Comparison of ENCODE assay signal across 1 cellular context in genomic region chr19:12938536-12939291, GRCh38.
A peak's percentile ranks its signal among the peaks of the same experiment; 100 is the strongest.
TF ChIP-seq lines count a peak whose summit lies in the region.

CALR (plus strand) TSS chr19:12938609; CDS start chr19:12938680, 71 bp downstream.

TF ChIP-seq in HepG2, 621 proteins besides CTCF, POLR2A, EP300 and RAD21 (continued from another document and continues in another):
- TF ChIP-seq NAIF1 (CRISPR knock-in tag; IDR thresholded peaks at IDR 0.05; ENCODE audit: borderline replicate concordance) (no peak; the same call in 1 of the 2 replicates), DRAP1 (CRISPR knock-in tag; IDR thresholded peaks at IDR 0.05) (peak; percentile 93), ZNF616 (CRISPR knock-in tag; IDR thresholded peaks at IDR 0.05; ENCODE audit: low read depth) (peak; percentile 75; the same call in 1 of the 2 replicates), DMAP1 (CRISPR knock-in tag; IDR thresholded peaks at IDR 0.05) (peak; percentile 95), ZNF335 (CRISPR knock-in tag; IDR thresholded peaks at IDR 0.05) (peak; percentile 90), GFI1 (CRISPR knock-in tag; IDR thresholded peaks at IDR 0.05; ENCODE audit: borderline replicate concordance) (no peak), THAP11 (CRISPR knock-in tag; IDR thresholded peaks at IDR 0.05) (peak; percentile 33; the same call in 1 of the 2 replicates), NR2F2 (IDR thresholded peaks at IDR 0.05; ENCODE audit: borderline replicate concordance, low read depth) (no peak), PRPF4 (IDR thresholded peaks at IDR 0.05; ENCODE audit: low read depth, low read length, poor library complexity, severe bottlenecking) (no peak), ZNF543 (CRISPR knock-in tag; IDR thresholded peaks at IDR 0.05) (peak; percentile 84), ZBTB8A (CRISPR knock-in tag; IDR thresholded peaks at IDR 0.05; ENCODE audit: borderline replicate concordance, low read depth) (no peak), ZNF546 (CRISPR knock-in tag; conservative IDR thresholded peaks at IDR 0.05) (no peak), ZNF547 (CRISPR knock-in tag; IDR thresholded peaks at IDR 0.05) (peak; percentile 79), ZNF770 (CRISPR knock-in tag; IDR thresholded peaks at IDR 0.05) (0 out of 2 replicates have a peak, but pooled peaks have one; percentile 18), AGO2 (optimal IDR thresholded peaks at IDR 0.05; ENCODE audit: low read depth, low read length) (peak; percentile 94), MXI1 (IDR thresholded peaks at IDR 0.05; ENCODE audit: borderline replicate concordance, low read depth, low read length) (peak; percentile 47; the same call in 1 of the 3 replicates), AHR (CRISPR knock-in tag; IDR thresholded peaks at IDR 0.05) (peak; percentile 58), ZNF775 (CRISPR knock-in tag; IDR thresholded peaks at IDR 0.05; ENCODE audit: borderline replicate concordance) (peak; percentile 77; the same call in 1 of the 2 replicates), ZBTB43 (CRISPR knock-in tag; conservative IDR thresholded peaks at IDR 0.05) (no peak; the same call in 1 of the 2 replicates), ZNF367 (CRISPR knock-in tag; IDR thresholded peaks at IDR 0.05; ENCODE audit: borderline replicate concordance) (peak; percentile 86; the same call in 1 of the 2 replicates), XBP1 (CRISPR knock-in tag; IDR thresholded peaks at IDR 0.05) (0 out of 2 replicates have a peak, but pooled peaks have one; percentile 2), ZIK1 (CRISPR knock-in tag; IDR thresholded peaks at IDR 0.05; ENCODE audit: borderline replicate concordance, low read depth) (peak; percentile 90), DBP (CRISPR knock-in tag; IDR thresholded peaks at IDR 0.05; ENCODE audit: not compliant biosample characterization) (peak; percentile 48), CENPT (CRISPR knock-in tag; IDR thresholded peaks at IDR 0.05; ENCODE audit: low read depth) (peak; percentile 71; the same call in 1 of the 2 replicates), CERS6 (CRISPR knock-in tag; IDR thresholded peaks at IDR 0.05) (no peak), ZNF512B (CRISPR knock-in tag; IDR thresholded peaks at IDR 0.05; ENCODE audit: borderline replicate concordance) (no peak), ZNF567 (CRISPR knock-in tag; IDR thresholded peaks at IDR 0.05; ENCODE audit: borderline replicate concordance) (no peak), PTBP1 (IDR thresholded peaks at IDR 0.05; ENCODE audit: low read depth, low read length, poor library complexity, severe bottlenecking) (peak; percentile 61), TRAFD1 (CRISPR knock-in tag; IDR thresholded peaks at IDR 0.05; ENCODE audit: borderline replicate concordance) (no peak), ZNF879 (CRISPR knock-in tag; IDR thresholded peaks at IDR 0.05) (peak; percentile 85), BATF2 (CRISPR knock-in tag; IDR thresholded peaks at IDR 0.05) (0 out of 2 replicates have a peak, but pooled peaks have one; percentile 6), ZSCAN12 (CRISPR knock-in tag; IDR thresholded peaks at IDR 0.05) (no peak), KLF16 (CRISPR knock-in tag; IDR thresholded peaks at IDR 0.05) (peak; percentile 73 to 81; a peak in 2 of 4 replicates), GTF3A (CRISPR knock-in tag; conservative IDR thresholded peaks at IDR 0.05) (0 out of 2 replicates have a peak, but pooled peaks have one; percentile 62), ZNF782 (CRISPR knock-in tag; IDR thresholded peaks at IDR 0.05; ENCODE audit: borderline replicate concordance) (peak; percentile 95), SATB2 (CRISPR knock-in tag; IDR thresholded peaks at IDR 0.05) (no peak), ZSCAN31 (CRISPR knock-in tag; IDR thresholded peaks at IDR 0.05; ENCODE audit: low read depth) (0 out of 2 replicates have a peak, but pooled peaks have one; percentile 78), ZNF570 (CRISPR knock-in tag; IDR thresholded peaks at IDR 0.05; ENCODE audit: borderline replicate concordance) (0 out of 2 replicates have a peak, but pooled peaks have one; percentile 65), NKX3-1 (CRISPR knock-in tag; IDR thresholded peaks at IDR 0.05) (0 out of 2 replicates have a peak, but pooled peaks have one; percentile 33), HBP1 (CRISPR knock-in tag; IDR thresholded peaks at IDR 0.05; ENCODE audit: low read depth) (0 out of 2 replicates have a peak, but pooled peaks have one; percentile 40), SIX1 (CRISPR knock-in tag; IDR thresholded peaks at IDR 0.05; ENCODE audit: borderline replicate concordance) (peak; percentile 12; the same call in 1 of the 2 replicates), ZNF180 (CRISPR knock-in tag; IDR thresholded peaks at IDR 0.05; ENCODE audit: borderline replicate concordance, low read depth) (peak; percentile 86; the same call in 1 of the 2 replicates), TCF12 (IDR thresholded peaks at IDR 0.05) (no peak), TCF12 (CRISPR knock-in tag; IDR thresholded peaks at IDR 0.05) (0 out of 2 replicates have a peak, but pooled peaks have one; percentile 75), GLMP (CRISPR knock-in tag; IDR thresholded peaks at IDR 0.05; ENCODE audit: borderline replicate concordance) (no peak), POLR2G (IDR thresholded peaks at IDR 0.05; ENCODE audit: low read depth, low read length) (peak; percentile 99), ATF3 (CRISPR knock-in tag; IDR thresholded peaks at IDR 0.05) (peak; percentile 13; the same call in 1 of the 2 replicates)
